12 cellular contexts compared by ENCODE assay signal in genomic region chr3:71983694-71984093, GRCh38.
"Had no signal": no experiment of that assay in that cellular context is flagged by ENCODE, and none has a peak within 500 bp of the region (broad histone marks: within the 10 kb centered on the region; RNA-seq: fewer than 3 reads in every experiment).

No MANE protein-coding gene starts in this region.

- H3K36me3 ChIP-seq: gastroesophageal sphincter, heart right ventricle, lower lobe of right lung, tibial artery had no signal

- H3K4me3 Mint-ChIP-seq: mesothelial cell of epicardium, nephron progenitor cell had no signal

- H3K4me3 ChIP-seq: gastroesophageal sphincter, heart right ventricle, lower lobe of right lung, tibial artery had no signal

- ATAC-seq: gastroesophageal sphincter, heart right ventricle, left cardiac atrium, lower lobe of right lung had no signal

- H3K36me3 Mint-ChIP-seq: mesothelial cell of epicardium had no signal

- H3K4me1 ChIP-seq: gastroesophageal sphincter, lower lobe of right lung, tibial artery had no signal

- H3K27me3 ChIP-seq: gastroesophageal sphincter had no signal

- H3K9me3 Mint-ChIP-seq: nephron progenitor cell had no signal

- DNase-seq: erythroblast; heart right ventricle; left cardiac atrium; lower lobe of right lung; nephron progenitor cell; occipital lobe; stimulated activated CD4-positive, alpha-beta T cell treated with anti-CD3 and anti-CD28 coated beads, Interleukin-2, amount 100 ng/mL, for 48 hours; stimulated activated naive CD4-positive, alpha-beta T cell; tibial artery had no signal

- H3K9me3 ChIP-seq: gastroesophageal sphincter, heart right ventricle, lower lobe of right lung, tibial artery had no signal

- H3K27ac Mint-ChIP-seq: mesothelial cell of epicardium, nephron progenitor cell had no signal

- H3K27ac ChIP-seq: gastroesophageal sphincter, heart right ventricle, lower lobe of right lung, tibial artery, VCaP had no signal
